In the genomic region with DNA sequence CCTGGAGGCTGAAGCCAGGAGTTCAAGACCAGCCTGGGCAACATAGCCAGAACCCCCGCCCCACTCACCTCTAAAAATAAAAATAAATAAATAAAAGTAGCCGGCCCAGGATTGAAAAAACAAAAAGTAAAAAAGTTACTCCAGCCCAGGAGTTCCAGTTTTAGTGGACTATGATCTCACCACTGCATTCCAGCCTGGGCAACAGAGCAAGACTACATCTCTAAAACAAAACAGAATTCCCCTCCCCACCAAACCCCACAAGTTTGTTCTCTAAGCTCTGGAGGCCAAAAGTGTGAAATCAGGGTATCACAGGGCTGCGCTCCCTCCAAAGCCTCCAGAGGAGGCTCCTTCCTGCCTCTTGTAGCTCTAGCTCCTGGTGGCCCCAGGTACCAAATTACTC, we compare ENCODE assay signal across 9 cellular contexts. TPM values are rescaled to one million over a fixed set of nuclear protein-coding genes. Genes with fewer than 3 reads are reported as not detected.
DNase-seq lines count a peak whose midpoint lies in the region; ATAC-seq, FAIRE-seq and TF ChIP-seq lines count a peak whose summit lies in the region.
"Had no signal": no experiment of that assay in that cellular context is flagged by ENCODE, and none has a peak within 500 bp of the region (broad histone marks: within the 10 kb centered on the region; RNA-seq: fewer than 3 reads in every experiment).

No MANE protein-coding gene starts in this region.

- CTCF ChIA-PET in Caco-2 (lab: Charles Lee), result no interaction called here

- H3K9me3 Mint-ChIP-seq in Caco-2 (ENCODE audit: unreplicated experiment) (no peaks in the 10 kb centered on the region), IgD-negative memory B cell (no peaks in the 10 kb centered on the region), brain (no peaks in the 10 kb centered on the region), neural crest cell (no peaks in the 10 kb centered on the region)

- POLR2A ChIA-PET in Caco-2 (lab: Charles Lee), result no interaction called here

- peaks cover 6% of the 10 kb centered on the region for H3K36me3 Mint-ChIP-seq in Caco-2 (ENCODE audit: insufficient read depth, unreplicated experiment)
- peaks cover 3% of the 10 kb centered on the region for H3K36me3 Mint-ChIP-seq in IgD-negative memory B cell
- no peaks in the 10 kb centered on the region for H3K36me3 Mint-ChIP-seq in brain
- H3K36me3 Mint-ChIP-seq in neural crest cell (ENCODE audit: low read depth), result no peaks in the 10 kb centered on the region

- H3K27me3 Mint-ChIP-seq in Caco-2 (ENCODE audit: insufficient read depth, unreplicated experiment), result no peaks in the 10 kb centered on the region
- H3K27me3 Mint-ChIP-seq in IgD-negative memory B cell, result no peaks in the 10 kb centered on the region
- H3K27me3 Mint-ChIP-seq in brain, result no peaks in the 10 kb centered on the region
- no peaks in the 10 kb centered on the region for H3K27me3 Mint-ChIP-seq in neural crest cell (ENCODE audit: low read depth)

- peak overlapping the region; percentile 69 for H3K4me3 Mint-ChIP-seq in Caco-2 (ENCODE audit: unreplicated experiment)
- peak overlapping the region; percentile 84 to 90 (median 88) for H3K4me3 Mint-ChIP-seq in IgD-negative memory B cell
- peak overlapping the region; percentile 80 to 85 (median 84) for H3K4me3 Mint-ChIP-seq in brain
- peak overlapping the region; percentile 90 for H3K4me3 Mint-ChIP-seq in neural crest cell

- H3K9me3 ChIP-seq in Caco-2 (no peaks in the 10 kb centered on the region), kidney (ENCODE audit: control insufficient read depth in 1 of 2, low read length in 2 of 2) (no peaks in the 10 kb centered on the region)
- H3K9me3 ChIP-seq: left ventricle myocardium inferior, prostate gland had no signal

- intact Hi-C loops in Caco-2 (cut with micrococcal nuclease; ENCODE audit: unreplicated experiment), result no loop called here
- intact Hi-C loops in kidney (cut with DNase I), result loop anchor here (10.0 kb wide), 1 partner anchor 139 kb away; no protein-coding TSS in a partner anchor

- H3K9ac ChIP-seq in kidney (ENCODE audit: low read length in 2 of 2), result no peak overlapping the region

- H3K4me1 ChIP-seq in Caco-2 (peaks cover 9% of the 10 kb centered on the region; the same call in 1 of the 2 replicates), kidney (ENCODE audit: control insufficient read depth in 1 of 2, insufficient read depth in 1 of 2, low read depth in 1 of 2, low read length in 2 of 2) (peaks cover 0 to 5% of the 10 kb centered on the region in 2 donors)
- H3K4me1 ChIP-seq: prostate gland had no signal

- DNase-seq in Caco-2, result no peak
- no peak for DNase-seq in neural crest cell (ENCODE audit: low read depth, low spot score)
- no peak for DNase-seq in NOMO-1 treated with DMSO at 0.1 percent for 48 hours (lab: John Stamatoyannopoulos, UW; ENCODE audit: unreplicated experiment)
- no peak for DNase-seq in kidney

- no peak for FAIRE-seq in kidney (lab: Jason Lieb, UNC)

- H3K36me3 ChIP-seq in Caco-2 (ENCODE audit: control insufficient read depth, insufficient read depth, low read length) (no peaks in the 10 kb centered on the region), kidney (ENCODE audit: control insufficient read depth in 1 of 2, insufficient read depth in 2 of 2, low read length in 2 of 2) (peaks cover 0 to 2% of the 10 kb centered on the region in 2 donors)
- H3K36me3 ChIP-seq: left ventricle myocardium inferior, prostate gland had no signal

- H3K4me3 ChIP-seq in Caco-2 (ENCODE audit: low read depth, low read length) (no peak overlapping the region), kidney (ENCODE audit: low read length in 2 of 2) (peak overlapping the region in 1 of 2 donors; percentile 29)

- H3K27ac Mint-ChIP-seq in Caco-2 (ENCODE audit: unreplicated experiment) (no peak overlapping the region), IgD-negative memory B cell (peak overlapping the region in 1 of 3 donors; percentile 83), brain (peak overlapping the region in 2 of 5 experiments; percentile 8 to 53), neural crest cell (ENCODE audit: unreplicated experiment) (no peak overlapping the region)

- H3K27me3 ChIP-seq in Caco-2 (replicated peaks; ENCODE audit: control insufficient read depth, insufficient read depth, low read length), result no peaks in the 10 kb centered on the region

- BruUV-seq in Caco-2 (replicated peaks; lab: Mats Ljungman, UMichigan), result TSS peak; percentile 19

- no peak for ATAC-seq in HG02938 (IDR thresholded peaks at IDR 0.05; ENCODE audit: unreplicated experiment)

- H3K27ac ChIP-seq in kidney (ENCODE audit: low read depth in 2 of 2, low read length in 2 of 2), result peak overlapping the region in 1 of 2 donors; percentile 95

- no peaks in the 10 kb centered on the region for H3K4me1 Mint-ChIP-seq in Caco-2 (ENCODE audit: low read depth, unreplicated experiment)
- peaks cover 7 to 11% (median 8%) of the 10 kb centered on the region in 3 donors for H3K4me1 Mint-ChIP-seq in IgD-negative memory B cell
- H3K4me1 Mint-ChIP-seq in brain, result peaks cover 17% of the 10 kb centered on the region
- peaks cover 13% of the 10 kb centered on the region for H3K4me1 Mint-ChIP-seq in neural crest cell

- TF ChIP-seq CTCF in Caco-2 (IDR thresholded peaks at IDR 0.05; ENCODE audit: insufficient read depth in 1 of 2, low read depth in 1 of 2, low read length in 1 of 2, severe bottlenecking in 1 of 2, unreplicated experiment in 1 of 2) (no peak), brain (conservative IDR thresholded peaks at IDR 0.05) (no peak), neural crest cell (conservative IDR thresholded peaks at IDR 0.05) (no peak), kidney (IDR thresholded peaks at IDR 0.05; ENCODE audit: borderline replicate concordance, extremely low read depth, insufficient read depth) (no peak)

RNA-seq across cellular contexts. Expression of gene D2HGDH, which starts 1.7 kb away (rescaled TPM):
- total RNA-seq in Caco-2 (2022) (35.4 and 41.3 TPM in 2 replicates), neural crest cell (17.7 and 22.2 TPM in 2 replicates), kidney (37.0 TPM)
- polyA plus RNA-seq in IgD-negative memory B cell (7.7 TPM), brain (ENCODE audit: insufficient read depth, low read depth, low replicate concordance) (5.2 TPM), kidney (ENCODE audit: insufficient read depth, low read depth, low replicate concordance) (49.3 TPM)

RNA-seq across cellular contexts. Expression of gene ING5, which starts 34.3 kb away (rescaled TPM):
- total RNA-seq in Caco-2 (2022) (28.6 and 32.2 TPM in 2 replicates), neural crest cell (61.9 and 63.4 TPM in 2 replicates), kidney (27.3 TPM)
- polyA plus RNA-seq in IgD-negative memory B cell (34.0 TPM), brain (ENCODE audit: insufficient read depth, low read depth, low replicate concordance) (26.1 TPM), kidney (ENCODE audit: insufficient read depth, low read depth, low replicate concordance) (37.7 TPM)

RNA-seq across cellular contexts. Expression of gene GAL3ST2, which starts 40.5 kb away (rescaled TPM):
- 6.0 and 6.8 TPM in 2 replicates for total RNA-seq in Caco-2 (2022)
- not detected for polyA plus RNA-seq in IgD-negative memory B cell
- polyA plus RNA-seq in brain (ENCODE audit: insufficient read depth, low read depth, low replicate concordance), result not detected
- total RNA-seq in neural crest cell, result 0.28 TPM in 1 of 2 replicates, not detected in the other
- total RNA-seq in kidney, result 0.19 TPM
- 0.39 TPM for polyA plus RNA-seq in kidney (ENCODE audit: insufficient read depth, low read depth, low replicate concordance)
- total RNA-seq: left ventricle myocardium inferior had no signal

RNA-seq across cellular contexts. Expression of gene DTYMK, which starts 49.5 kb away (rescaled TPM):
- total RNA-seq in Caco-2 (2022) (65.1 and 68.4 TPM in 2 replicates), neural crest cell (98.7 and 108 TPM in 2 replicates), kidney (19.0 TPM)
- polyA plus RNA-seq in IgD-negative memory B cell (40.5 TPM), brain (ENCODE audit: insufficient read depth, low read depth, low replicate concordance) (61.0 TPM), kidney (ENCODE audit: insufficient read depth, low read depth, low replicate concordance) (27.1 TPM)
